ENCODE assay signal across 1 cellular context in the genomic region with DNA sequence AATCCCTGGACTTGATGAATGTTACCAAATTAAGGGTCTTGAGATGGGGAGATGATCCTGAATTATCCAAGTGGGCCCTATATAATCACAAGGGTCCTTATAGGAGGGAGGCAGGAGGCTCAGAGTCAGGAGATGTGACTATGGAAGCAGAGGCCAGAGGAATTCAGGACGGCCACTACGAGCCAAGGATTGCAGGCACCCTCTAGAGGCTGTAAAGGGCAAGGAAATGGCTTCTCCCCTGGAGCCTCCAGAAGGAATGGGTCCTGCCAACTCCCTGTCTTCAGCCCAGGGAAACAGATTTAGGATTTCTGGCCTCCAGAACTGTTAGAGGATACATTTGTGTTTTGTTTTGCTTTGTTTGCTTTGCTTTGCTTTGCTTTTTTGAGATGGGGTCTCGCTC.
TF ChIP-seq lines count a peak whose summit lies in the region.

No MANE protein-coding gene starts in this region.

TF ChIP-seq in HepG2, 621 proteins besides CTCF, POLR2A, EP300 and RAD21 (continued from another document):
- TF ChIP-seq JUNB (CRISPR knock-in tag; IDR thresholded peaks at IDR 0.05; ENCODE audit: borderline replicate concordance) (no peak), ZNF678 (CRISPR knock-in tag; IDR thresholded peaks at IDR 0.05) (no peak), MEF2D (CRISPR knock-in tag; IDR thresholded peaks at IDR 0.05) (no peak), ZSCAN31 (CRISPR knock-in tag; IDR thresholded peaks at IDR 0.05; ENCODE audit: low read depth) (no peak), TARDBP (CRISPR knock-in tag; IDR thresholded peaks at IDR 0.05) (no peak), ZNF768 (CRISPR knock-in tag; IDR thresholded peaks at IDR 0.05) (no peak), PAF1 (CRISPR knock-in tag; IDR thresholded peaks at IDR 0.05) (no peak), ONECUT2 (CRISPR knock-in tag; IDR thresholded peaks at IDR 0.05) (no peak)
- TF ChIP-seq, protein P1, sequence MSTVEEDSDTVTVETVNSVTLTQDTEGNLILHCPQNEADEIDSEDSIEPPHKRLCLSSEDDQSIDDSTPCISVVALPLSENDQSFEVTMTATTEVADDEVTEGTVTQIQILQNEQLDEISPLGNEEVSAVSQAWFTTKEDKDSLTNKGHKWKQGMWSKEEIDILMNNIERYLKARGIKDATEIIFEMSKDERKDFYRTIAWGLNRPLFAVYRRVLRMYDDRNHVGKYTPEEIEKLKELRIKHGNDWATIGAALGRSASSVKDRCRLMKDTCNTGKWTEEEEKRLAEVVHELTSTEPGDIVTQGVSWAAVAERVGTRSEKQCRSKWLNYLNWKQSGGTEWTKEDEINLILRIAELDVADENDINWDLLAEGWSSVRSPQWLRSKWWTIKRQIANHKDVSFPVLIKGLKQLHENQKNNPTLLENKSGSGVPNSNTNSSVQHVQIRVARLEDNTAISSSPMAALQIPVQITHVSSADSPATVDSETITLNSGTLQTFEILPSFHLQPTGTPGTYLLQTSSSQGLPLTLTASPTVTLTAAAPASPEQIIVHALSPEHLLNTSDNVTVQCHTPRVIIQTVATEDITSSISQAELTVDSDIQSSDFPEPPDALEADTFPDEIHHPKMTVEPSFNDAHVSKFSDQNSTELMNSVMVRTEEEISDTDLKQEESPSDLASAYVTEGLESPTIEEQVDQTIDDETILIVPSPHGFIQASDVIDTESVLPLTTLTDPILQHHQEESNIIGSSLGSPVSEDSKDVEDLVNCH (CRISPR knock-in tag; IDR thresholded peaks at IDR 0.05) = no peak
